Comparison of ENCODE assay signal across 12 cellular contexts in genomic region chr14:105465209-105466031, GRCh38. TPM values are rescaled to one million over a fixed set of nuclear protein-coding genes. Genes with fewer than 3 reads are reported as not detected.
DNase-seq lines count a peak whose midpoint lies in the region; ATAC-seq and TF ChIP-seq lines count a peak whose summit lies in the region.
"Had no signal": no experiment of that assay in that cellular context is flagged by ENCODE, and none has a peak within 500 bp of the region (broad histone marks: within the 10 kb centered on the region; RNA-seq: fewer than 3 reads in every experiment).

No MANE protein-coding gene starts in this region.

- H3K4me3 ChIP-seq in H7 (ENCODE audit: insufficient read depth, low read depth, low read length) (no peak overlapping the region), choroid plexus epithelial cell (ENCODE audit: low read depth, low read length) (no peak overlapping the region)
- H3K4me3 ChIP-seq: sigmoid colon had no signal

- DNase-seq in H7 (peak; percentile 84), NCI-H2171 (lab: John Stamatoyannopoulos, UW) (peak; percentile 19), choroid plexus epithelial cell (ENCODE audit: low read depth) (peak; percentile 41), myocyte (ENCODE audit: low read depth) (peak; percentile 99)
- DNase-seq in stimulated activated naive CD4-positive, alpha-beta T cell (lab: John Stamatoyannopoulos, UW), result no peak
- no peak for DNase-seq in activated naive CD4-positive, alpha-beta T cell treated with Interleukin-2 at 50 U/mL for 16 hours
- DNase-seq: activated CD4-positive, alpha-beta T cell treated with anti-CD3 and anti-CD28 coated beads, Interleukin-2, amount 50 U/mL, for 48 hours; activated effector memory CD4-positive, alpha-beta T cell treated with anti-CD3 and anti-CD28 coated beads, Interleukin-2, amount 50 U/mL, for 16 hours; CD8-positive, alpha-beta memory T cell; sigmoid colon had no signal

- ATAC-seq in HG03460 (IDR thresholded peaks at IDR 0.05; ENCODE audit: unreplicated experiment), result no peak
- no peak for ATAC-seq in GM19035 (IDR thresholded peaks at IDR 0.05; ENCODE audit: unreplicated experiment)

- H3K36me3 ChIP-seq in H7 (replicated peaks; ENCODE audit: control insufficient read depth, insufficient read depth, low read length), result peaks cover 11% of the 10 kb centered on the region

- H3K27me3 ChIP-seq in H7 (ENCODE audit: control insufficient read depth, insufficient read depth, low read length), result no peaks in the 10 kb centered on the region
- H3K27me3 ChIP-seq: sigmoid colon had no signal

- no peak for TF ChIP-seq CTCF in choroid plexus epithelial cell (conservative IDR thresholded peaks at IDR 0.05; ENCODE audit: low read depth, low read length)

RNA-seq across cellular contexts. Expression of gene CRIP2, which starts 9.2 kb away (rescaled TPM):
- 3.7 and 8.7 TPM in 2 replicates for total RNA-seq in H7 (2014; rRNA removed; shearing (Covaris generic))
- total RNA-seq in myocyte, result 586 and 856 TPM in 2 replicates
- polyA plus RNA-seq in myocyte (2012), result 418 TPM

RNA-seq across cellular contexts. Expression of gene CRIP1, which starts 21.3 kb away (rescaled TPM):
- total RNA-seq in H7 (2014; rRNA removed; shearing (Covaris generic)), result 0.96 and 5.4 TPM in 2 replicates
- total RNA-seq in myocyte, result 0.99 and 2.6 TPM in 2 replicates
- polyA plus RNA-seq in myocyte (2012), result 68.3 TPM

RNA-seq across cellular contexts. Expression of gene TEDC1, which starts 25.6 kb away (rescaled TPM):
- 24.5 and 28.5 TPM in 2 replicates for total RNA-seq in H7 (2014; rRNA removed; shearing (Covaris generic))
- total RNA-seq in myocyte, result 9.3 and 14.4 TPM in 2 replicates
- 12.6 TPM for polyA plus RNA-seq in myocyte (2012)

RNA-seq across cellular contexts. Expression of gene MTA1, which starts 45.8 kb away (rescaled TPM):
- total RNA-seq in H7 (2014; rRNA removed; shearing (Covaris generic)), result 120 and 160 TPM in 2 replicates
- 44.0 and 50.9 TPM in 2 replicates for total RNA-seq in myocyte
- polyA plus RNA-seq in myocyte (2012), result 64.6 TPM

Comparison
In these comparisons a context has a peak if more than half of its experiments do, and no peak if none do; other contexts are left out.
1. DNase-seq: peak in H7 (single experiment), NCI-H2171 (single experiment), choroid plexus epithelial cell (single experiment) and myocyte (single experiment); none in stimulated activated naive CD4-positive, alpha-beta T cell (0 of 6) and activated naive CD4-positive, alpha-beta T cell treated with Interleukin-2 at 50 U/mL for 16 hours (single experiment).
2. RNA of gene CRIP2, which starts 9.2 kb away (total RNA-seq): 586 to 856 TPM in myocyte; 3.7 to 8.7 TPM in H7; every median in the first group is over 10 times any median in the second.